In genomic region chr3:126834596-126835471, GRCh38 we compare ENCODE assay signal across 15 cellular contexts.
A peak's percentile ranks its signal among the peaks of the same experiment; 100 is the strongest.
DNase-seq lines count a peak whose midpoint lies in the region; ATAC-seq and TF ChIP-seq lines count a peak whose summit lies in the region.
"Had no signal": no experiment of that assay in that cellular context is flagged by ENCODE, and none has a peak within 500 bp of the region (broad histone marks: within the 10 kb centered on the region; RNA-seq: fewer than 3 reads in every experiment).

No MANE protein-coding gene starts in this region.

- H3K27me3 ChIP-seq in HCT116 (ENCODE audit: insufficient read depth, low read length) = no peaks in the 10 kb centered on the region
- H3K27me3 ChIP-seq in upper lobe of left lung = no peaks in the 10 kb centered on the region
- H3K27me3 ChIP-seq: body of pancreas, heart right ventricle had no signal

- peak overlapping the region; percentile 28 for H3K4me2 ChIP-seq in HCT116 (ENCODE audit: low read length)

- H2AFZ ChIP-seq in HCT116 (ENCODE audit: low read depth, low read length, poor library complexity, severe bottlenecking) = no peak overlapping the region

- no peak overlapping the region for H3K4me3 ChIP-seq in HCT116 (replicated peaks in 1 of 2; ENCODE audit: low read depth in 1 of 2, low read length in 2 of 2)
- H3K4me3 ChIP-seq in upper lobe of left lung = no peak overlapping the region
- H3K4me3 ChIP-seq: body of pancreas, heart right ventricle had no signal

- no TSS peak for BruUV-seq in HCT116 (replicated peaks; lab: Mats Ljungman, UMichigan)

- TF ChIP-seq EP300 in upper lobe of left lung (IDR thresholded peaks at IDR 0.05) = no peak

- CTCF ChIA-PET in HCT116 (lab: Charles Lee) = no interaction called here

- H3K9ac ChIP-seq in HCT116 (ENCODE audit: low read length) = no peak overlapping the region

- DNase-seq in HCT116 (ENCODE audit: low read depth, low spot score) = no peak
- peak; percentile 19 for DNase-seq in RPMI7951 (ENCODE audit: low read depth)
- DNase-seq in epithelial cell of prostate (ENCODE audit: low read depth, low spot score) = no peak
- peak; percentile 37 to 44 for DNase-seq in upper lobe of left lung
- no peak for DNase-seq in hippocampal formation (lab: John Stamatoyannopoulos, UW)
- DNase-seq in T1000 (lab: John Stamatoyannopoulos, UW) = no peak
- no peak for DNase-seq in NCI-H2196 (lab: John Stamatoyannopoulos, UW; ENCODE audit: unreplicated experiment)
- DNase-seq: activated CD4-positive, alpha-beta T cell treated with anti-CD3 and anti-CD28 coated beads, Interleukin-2, amount 10 ng/mL, durations not matched to agents 7 days and 5 days; activated naive CD4-positive, alpha-beta T cell treated with anti-CD3 and anti-CD28 coated beads, Interleukin-2, amount 50 U/mL, for 16 hours; body of pancreas; DMS153; heart right ventricle; KG1; kidney; SIG-M5 had no signal

- no peak for TF ChIP-seq RAD21 in HCT116 (IDR thresholded peaks at IDR 0.05; ENCODE audit: low read depth)

- ATAC-seq in HCT116 (peak; percentile 69), upper lobe of left lung (ENCODE audit: low FRiP score in 2 of 2) (peak; percentile 26 to 76)
- ATAC-seq: body of pancreas had no signal

- TF ChIP-seq POLR2A in HCT116 (IDR thresholded peaks at IDR 0.05; ENCODE audit: borderline replicate concordance, extremely low read depth, insufficient read depth, insufficient read length) (no peak), upper lobe of left lung (IDR thresholded peaks at IDR 0.05) (no peak)

- H3K27ac ChIP-seq in HCT116 (ENCODE audit: low read depth, low read length) = no peak overlapping the region
- H3K27ac ChIP-seq in epithelial cell of prostate = peak overlapping the region; percentile 30
- peak overlapping the region in 1 of 4 donors; percentile 24 for H3K27ac ChIP-seq in upper lobe of left lung
- H3K27ac ChIP-seq: body of pancreas, heart right ventricle had no signal

- 86 to 87% methylated on average over 12 to 13 of the region's 13 CpGs for WGBS in upper lobe of left lung, 2 donors

- no peaks in the 10 kb centered on the region for H3K79me2 ChIP-seq in HCT116 (ENCODE audit: insufficient read depth, low read length)

- no peaks in the 10 kb centered on the region for H3K9me2 ChIP-seq in HCT116 (ENCODE audit: insufficient read depth)

- H3K36me3 ChIP-seq in HCT116 (ENCODE audit: control insufficient read depth in 1 of 2, insufficient read depth in 2 of 2, low read length in 2 of 2) (no peaks in the 10 kb centered on the region), upper lobe of left lung (no peaks in the 10 kb centered on the region)
- H3K36me3 ChIP-seq: heart right ventricle had no signal

- POLR2A ChIA-PET in HCT116 (lab: Charles Lee) = no interaction called here

- intact Hi-C loops in HCT116 (cut with micrococcal nuclease) = no loop called here

- H4K20me1 ChIP-seq in HCT116 (ENCODE audit: insufficient read depth) = no peaks in the 10 kb centered on the region

- no peak for TF ChIP-seq CTCF in HCT116 (IDR thresholded peaks at IDR 0.05 in 2 of 3, conservative IDR thresholded peaks at IDR 0.05 in 1 of 3; ENCODE audit: borderline replicate concordance in 1 of 3, insufficient read depth in 1 of 3, low read depth in 2 of 3, low read length in 2 of 3)
- no peak for TF ChIP-seq CTCF in upper lobe of left lung (IDR thresholded peaks at IDR 0.05)

- H3K9me3 ChIP-seq in HCT116 (ENCODE audit: control insufficient read depth in 1 of 2, insufficient read depth in 1 of 2, low read depth in 1 of 2, low read length in 2 of 2) (no peaks in the 10 kb centered on the region), upper lobe of left lung (no peaks in the 10 kb centered on the region)
- H3K9me3 ChIP-seq: body of pancreas, heart right ventricle had no signal

- peaks cover 0 to 16% of the 10 kb centered on the region in 2 experiments; a peak in 2 of 4 replicates for H3K4me1 ChIP-seq in HCT116 (ENCODE audit: control insufficient read depth in 1 of 2, insufficient read depth in 2 of 2, low read length in 2 of 2)
- H3K4me1 ChIP-seq in upper lobe of left lung = no peaks in the 10 kb centered on the region
- H3K4me1 ChIP-seq: body of pancreas had no signal

- RAD21 ChIA-PET in HCT116 (lab: Charles Lee; ENCODE audit: low non-redundant PET in 1 of 2, low total read pairs in 2 of 2, uncharacterized antibody in 2 of 2, unreplicated experiment in 2 of 2) = no interaction called here

TF ChIP-seq in HCT116, 20 proteins besides CTCF, POLR2A, EP300 and RAD21:
- TF ChIP-seq CBX3 (IDR thresholded peaks at IDR 0.05; ENCODE audit: low read depth) (no peak), YY1 (IDR thresholded peaks at IDR 0.05; ENCODE audit: extremely low read depth, insufficient replicate concordance, low read depth, low read length) (no peak), MAX (IDR thresholded peaks at IDR 0.05) (no peak), ATF3 (IDR thresholded peaks at IDR 0.05) (no peak), ELF1 (IDR thresholded peaks at IDR 0.05; ENCODE audit: borderline replicate concordance, low read depth) (no peak), REST (IDR thresholded peaks at IDR 0.05; ENCODE audit: low read depth) (no peak), ZBTB33 (IDR thresholded peaks at IDR 0.05; ENCODE audit: extremely low read depth, insufficient replicate concordance, low read length) (no peak), POLR2AphosphoS5 (IDR thresholded peaks at IDR 0.05; ENCODE audit: low read depth, low read length) (no peak), SP1 (IDR thresholded peaks at IDR 0.05; ENCODE audit: low read depth) (no peak), TCF7L2 (IDR thresholded peaks at IDR 0.05; ENCODE audit: borderline replicate concordance, extremely low read depth, insufficient read depth, insufficient read length) (no peak), ZFX (IDR thresholded peaks at IDR 0.05) (no peak), EGR1 (IDR thresholded peaks at IDR 0.05; ENCODE audit: low read depth) (no peak), FOSL1 (IDR thresholded peaks at IDR 0.05; ENCODE audit: low read depth) (no peak), SRF (IDR thresholded peaks at IDR 0.05; ENCODE audit: low read depth) (no peak)

Comparison
In these comparisons a context has a peak if more than half of its experiments do, and no peak if none do; other contexts are left out.
1. DNase-seq: peak in RPMI7951 (single experiment) and upper lobe of left lung (2 of 2); none in HCT116 (single experiment), epithelial cell of prostate (single experiment), hippocampal formation (0 of 2), T1000 (single experiment) and NCI-H2196 (single experiment).